1 cellular context compared by ENCODE assay signal in the genomic region with DNA sequence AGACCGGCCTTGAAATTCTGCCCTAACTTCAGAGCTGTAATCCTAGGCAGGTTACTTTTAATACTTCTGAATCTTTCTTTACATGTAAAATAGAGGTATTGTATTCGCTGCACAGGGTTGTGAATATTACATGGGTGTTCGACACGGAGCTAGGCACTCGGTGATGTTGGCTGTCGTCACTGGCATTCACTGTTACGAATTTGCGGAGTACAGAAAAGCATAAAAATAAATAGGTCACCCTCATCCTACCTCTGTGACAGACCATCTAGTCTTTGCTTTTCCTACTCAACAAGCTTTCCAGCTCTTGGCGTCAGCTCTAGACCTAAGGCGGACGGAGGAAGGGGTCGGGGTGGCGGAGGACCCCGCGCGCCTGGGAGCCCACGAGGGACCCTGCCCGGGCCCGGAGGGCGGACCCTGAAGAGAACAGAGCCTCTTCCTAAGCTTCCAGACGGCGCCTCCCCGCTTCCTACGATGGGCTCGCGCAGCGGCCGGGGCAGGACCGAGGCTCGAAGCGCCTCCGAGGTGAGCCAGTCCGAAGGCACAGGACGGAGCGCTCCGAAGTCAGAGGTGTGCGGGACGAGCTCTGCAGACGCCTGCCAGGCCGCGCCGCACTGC.
A peak's percentile ranks its signal among the peaks of the same experiment; 100 is the strongest.
TF ChIP-seq lines count a peak whose summit lies in the region.

No MANE protein-coding gene starts in this region.

TF ChIP-seq in HepG2, 621 proteins besides CTCF, POLR2A, EP300 and RAD21 (continues in another document):
- TF ChIP-seq NRL (CRISPR knock-in tag; IDR thresholded peaks at IDR 0.05; ENCODE audit: borderline replicate concordance) (0 out of 2 replicates have a peak, but pooled peaks have one; percentile 35), MEF2D (CRISPR knock-in tag; IDR thresholded peaks at IDR 0.05) (peak; percentile 34; the same call in 1 of the 2 replicates), ZNF30 (CRISPR knock-in tag; IDR thresholded peaks at IDR 0.05) (0 out of 2 replicates have a peak, but pooled peaks have one; percentile 9), ZNF7 (CRISPR knock-in tag; IDR thresholded peaks at IDR 0.05) (no peak), ISX (CRISPR knock-in tag; conservative IDR thresholded peaks at IDR 0.05) (0 out of 2 replicates have a peak, but pooled peaks have one; percentile 16), ARID5B (CRISPR knock-in tag; IDR thresholded peaks at IDR 0.05) (no peak), ZNF317 (CRISPR knock-in tag; IDR thresholded peaks at IDR 0.05) (no peak), AKAP8 (CRISPR knock-in tag; IDR thresholded peaks at IDR 0.05) (no peak), ZNF12 (CRISPR knock-in tag; IDR thresholded peaks at IDR 0.05) (0 out of 2 replicates have a peak, but pooled peaks have one; percentile 10), WIZ (CRISPR knock-in tag; IDR thresholded peaks at IDR 0.05) (0 out of 2 replicates have a peak, but pooled peaks have one; percentile 55), TFE3 (CRISPR knock-in tag; IDR thresholded peaks at IDR 0.05) (0 out of 2 replicates have a peak, but pooled peaks have one; percentile 5), ZNF83 (CRISPR knock-in tag; IDR thresholded peaks at IDR 0.05; ENCODE audit: borderline replicate concordance) (peak; percentile 10; the same call in 1 of the 2 replicates), PRPF4 (IDR thresholded peaks at IDR 0.05; ENCODE audit: low read depth, low read length, poor library complexity, severe bottlenecking) (no peak), ZNF790 (CRISPR knock-in tag; IDR thresholded peaks at IDR 0.05; ENCODE audit: borderline replicate concordance) (peak; percentile 72; the same call in 1 of the 2 replicates), ZNF782 (CRISPR knock-in tag; IDR thresholded peaks at IDR 0.05; ENCODE audit: borderline replicate concordance) (peak; percentile 64; the same call in 1 of the 2 replicates), HNRNPUL1 (IDR thresholded peaks at IDR 0.05; ENCODE audit: low read depth, low read length) (no peak), GLI4 (CRISPR knock-in tag; IDR thresholded peaks at IDR 0.05; ENCODE audit: borderline replicate concordance) (no peak), ZBTB34 (CRISPR knock-in tag; IDR thresholded peaks at IDR 0.05) (peak; percentile 80; the same call in 1 of the 2 replicates), ZNF329 (CRISPR knock-in tag; IDR thresholded peaks at IDR 0.05; ENCODE audit: low read depth) (0 out of 2 replicates have a peak, but pooled peaks have one; percentile 18), AGO1 (IDR thresholded peaks at IDR 0.05; ENCODE audit: low read depth, low read length, poor library complexity, severe bottlenecking) (no peak), TBX2 (CRISPR knock-in tag; IDR thresholded peaks at IDR 0.05; ENCODE audit: borderline replicate concordance) (0 out of 2 replicates have a peak, but pooled peaks have one; percentile 3), ZSCAN22 (CRISPR knock-in tag; IDR thresholded peaks at IDR 0.05) (no peak), ZNF24 (IDR thresholded peaks at IDR 0.05) (no peak), HES4 (CRISPR knock-in tag; IDR thresholded peaks at IDR 0.05; ENCODE audit: borderline replicate concordance) (no peak), SNAPC2 (CRISPR knock-in tag; IDR thresholded peaks at IDR 0.05) (0 out of 2 replicates have a peak, but pooled peaks have one; percentile 85), ZBTB21 (CRISPR knock-in tag; IDR thresholded peaks at IDR 0.05) (0 out of 2 replicates have a peak, but pooled peaks have one; percentile 34), ELF1 (CRISPR knock-in tag; IDR thresholded peaks at IDR 0.05) (peak; percentile 30), FOSL2 (CRISPR knock-in tag; IDR thresholded peaks at IDR 0.05) (no peak), ZNF703 (CRISPR knock-in tag; IDR thresholded peaks at IDR 0.05; ENCODE audit: borderline replicate concordance) (0 out of 2 replicates have a peak, but pooled peaks have one; percentile 17), ZNF414 (CRISPR knock-in tag; IDR thresholded peaks at IDR 0.05) (0 out of 2 replicates have a peak, but pooled peaks have one; percentile 49), ZNF749 (CRISPR knock-in tag; IDR thresholded peaks at IDR 0.05; ENCODE audit: borderline replicate concordance) (no peak; the same call in 1 of the 2 replicates), CREB1 (IDR thresholded peaks at IDR 0.05) (peak; percentile 33; the same call in 1 of the 2 replicates), CREB1 (CRISPR knock-in tag; IDR thresholded peaks at IDR 0.05) (no peak), ZBTB20 (CRISPR knock-in tag; IDR thresholded peaks at IDR 0.05; ENCODE audit: borderline replicate concordance, low read depth) (peak; percentile 54; the same call in 1 of the 2 replicates), ZNF10 (CRISPR knock-in tag; IDR thresholded peaks at IDR 0.05; ENCODE audit: borderline replicate concordance, low read depth) (no peak), ZMAT3 (CRISPR knock-in tag; conservative IDR thresholded peaks at IDR 0.05) (peak; percentile 70), ZNF563 (CRISPR knock-in tag; IDR thresholded peaks at IDR 0.05) (0 out of 2 replicates have a peak, but pooled peaks have one; percentile 5), SNAPC5 (CRISPR knock-in tag; IDR thresholded peaks at IDR 0.05; ENCODE audit: borderline replicate concordance) (peak; percentile 54; the same call in 1 of the 2 replicates), RFX3 (CRISPR knock-in tag; IDR thresholded peaks at IDR 0.05) (no peak), ZNF292 (CRISPR knock-in tag; IDR thresholded peaks at IDR 0.05; ENCODE audit: borderline replicate concordance, low read depth) (0 out of 2 replicates have a peak, but pooled peaks have one; percentile 53), ZNF234 (CRISPR knock-in tag; conservative IDR thresholded peaks at IDR 0.05) (peak; percentile 53; the same call in 1 of the 2 replicates), KLF9 (CRISPR knock-in tag; IDR thresholded peaks at IDR 0.05; ENCODE audit: low read depth) (no peak)
- TF ChIP-seq, protein P1, sequence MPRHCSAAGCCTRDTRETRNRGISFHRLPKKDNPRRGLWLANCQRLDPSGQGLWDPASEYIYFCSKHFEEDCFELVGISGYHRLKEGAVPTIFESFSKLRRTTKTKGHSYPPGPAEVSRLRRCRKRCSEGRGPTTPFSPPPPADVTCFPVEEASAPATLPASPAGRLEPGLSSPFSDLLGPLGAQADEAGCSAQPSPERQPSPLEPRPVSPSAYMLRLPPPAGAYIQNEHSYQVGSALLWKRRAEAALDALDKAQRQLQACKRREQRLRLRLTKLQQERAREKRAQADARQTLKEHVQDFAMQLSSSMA (CRISPR knock-in tag; IDR thresholded peaks at IDR 0.05): 0 out of 2 replicates have a peak, but pooled peaks have one; percentile 83
- TF ChIP-seq, protein P2, sequence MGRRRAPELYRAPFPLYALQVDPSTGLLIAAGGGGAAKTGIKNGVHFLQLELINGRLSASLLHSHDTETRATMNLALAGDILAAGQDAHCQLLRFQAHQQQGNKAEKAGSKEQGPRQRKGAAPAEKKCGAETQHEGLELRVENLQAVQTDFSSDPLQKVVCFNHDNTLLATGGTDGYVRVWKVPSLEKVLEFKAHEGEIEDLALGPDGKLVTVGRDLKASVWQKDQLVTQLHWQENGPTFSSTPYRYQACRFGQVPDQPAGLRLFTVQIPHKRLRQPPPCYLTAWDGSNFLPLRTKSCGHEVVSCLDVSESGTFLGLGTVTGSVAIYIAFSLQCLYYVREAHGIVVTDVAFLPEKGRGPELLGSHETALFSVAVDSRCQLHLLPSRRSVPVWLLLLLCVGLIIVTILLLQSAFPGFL (CRISPR knock-in tag; IDR thresholded peaks at IDR 0.05): 0 out of 2 replicates have a peak, but pooled peaks have one; percentile 7
- TF ChIP-seq, protein P3, sequence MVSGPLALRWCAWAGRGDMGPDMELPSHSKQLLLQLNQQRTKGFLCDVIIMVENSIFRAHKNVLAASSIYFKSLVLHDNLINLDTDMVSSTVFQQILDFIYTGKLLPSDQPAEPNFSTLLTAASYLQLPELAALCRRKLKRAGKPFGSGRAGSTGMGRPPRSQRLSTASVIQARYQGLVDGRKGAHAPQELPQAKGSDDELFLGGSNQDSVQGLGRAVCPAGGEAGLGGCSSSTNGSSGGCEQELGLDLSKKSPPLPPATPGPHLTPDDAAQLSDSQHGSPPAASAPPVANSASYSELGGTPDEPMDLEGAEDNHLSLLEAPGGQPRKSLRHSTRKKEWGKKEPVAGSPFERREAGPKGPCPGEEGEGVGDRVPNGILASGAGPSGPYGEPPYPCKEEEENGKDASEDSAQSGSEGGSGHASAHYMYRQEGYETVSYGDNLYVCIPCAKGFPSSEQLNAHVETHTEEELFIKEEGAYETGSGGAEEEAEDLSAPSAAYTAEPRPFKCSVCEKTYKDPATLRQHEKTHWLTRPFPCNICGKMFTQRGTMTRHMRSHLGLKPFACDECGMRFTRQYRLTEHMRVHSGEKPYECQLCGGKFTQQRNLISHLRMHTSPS (CRISPR knock-in tag; IDR thresholded peaks at IDR 0.05; ENCODE audit: low read depth): 0 out of 2 replicates have a peak, but pooled peaks have one; percentile 54
- TF ChIP-seq, protein P4, sequence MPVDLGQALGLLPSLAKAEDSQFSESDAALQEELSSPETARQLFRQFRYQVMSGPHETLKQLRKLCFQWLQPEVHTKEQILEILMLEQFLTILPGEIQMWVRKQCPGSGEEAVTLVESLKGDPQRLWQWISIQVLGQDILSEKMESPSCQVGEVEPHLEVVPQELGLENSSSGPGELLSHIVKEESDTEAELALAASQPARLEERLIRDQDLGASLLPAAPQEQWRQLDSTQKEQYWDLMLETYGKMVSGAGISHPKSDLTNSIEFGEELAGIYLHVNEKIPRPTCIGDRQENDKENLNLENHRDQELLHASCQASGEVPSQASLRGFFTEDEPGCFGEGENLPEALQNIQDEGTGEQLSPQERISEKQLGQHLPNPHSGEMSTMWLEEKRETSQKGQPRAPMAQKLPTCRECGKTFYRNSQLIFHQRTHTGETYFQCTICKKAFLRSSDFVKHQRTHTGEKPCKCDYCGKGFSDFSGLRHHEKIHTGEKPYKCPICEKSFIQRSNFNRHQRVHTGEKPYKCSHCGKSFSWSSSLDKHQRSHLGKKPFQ (CRISPR knock-in tag; IDR thresholded peaks at IDR 0.05; ENCODE audit: insufficient replicate concordance): peak; percentile 13
- TF ChIP-seq, protein P5, sequence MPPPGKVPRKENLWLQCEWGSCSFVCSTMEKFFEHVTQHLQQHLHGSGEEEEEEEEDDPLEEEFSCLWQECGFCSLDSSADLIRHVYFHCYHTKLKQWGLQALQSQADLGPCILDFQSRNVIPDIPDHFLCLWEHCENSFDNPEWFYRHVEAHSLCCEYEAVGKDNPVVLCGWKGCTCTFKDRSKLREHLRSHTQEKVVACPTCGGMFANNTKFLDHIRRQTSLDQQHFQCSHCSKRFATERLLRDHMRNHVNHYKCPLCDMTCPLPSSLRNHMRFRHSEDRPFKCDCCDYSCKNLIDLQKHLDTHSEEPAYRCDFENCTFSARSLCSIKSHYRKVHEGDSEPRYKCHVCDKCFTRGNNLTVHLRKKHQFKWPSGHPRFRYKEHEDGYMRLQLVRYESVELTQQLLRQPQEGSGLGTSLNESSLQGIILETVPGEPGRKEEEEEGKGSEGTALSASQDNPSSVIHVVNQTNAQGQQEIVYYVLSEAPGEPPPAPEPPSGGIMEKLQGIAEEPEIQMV (CRISPR knock-in tag; IDR thresholded peaks at IDR 0.05; ENCODE audit: low read depth): peak; percentile 99
